Comparison of ENCODE assay signal across 8 cellular contexts in genomic region chr3:126083511-126083912, GRCh38. TPM values are rescaled to one million over a fixed set of nuclear protein-coding genes. Genes with fewer than 3 reads are reported as not detected.
DNase-seq lines count a peak whose midpoint lies in the region; ATAC-seq and TF ChIP-seq lines count a peak whose summit lies in the region.

No MANE protein-coding gene starts in this region.

- peak overlapping the region; percentile 91 for H3K4me3 Mint-ChIP-seq in T-helper 1 cell treated with Interleukin-12 subunit alpha and Interleukin-12 subunit beta and Interleukin-4 antibody, amounts not matched to agents 30 μg/mL and 1 μg/mL, for 36 hours
- H3K4me3 Mint-ChIP-seq in stimulated activated effector memory CD8-positive, alpha-beta T cell treated with anti-CD3 and anti-CD28 coated beads, Interleukin-12 subunit alpha, Interleukin-12 subunit beta, amount 100 ng/mL, for 72 hours, result peak overlapping the region; percentile 90

- TF ChIP-seq POLR2A in lower leg skin (IDR thresholded peaks at IDR 0.05), result no peak

- ATAC-seq in GM21528 (IDR thresholded peaks at IDR 0.05; ENCODE audit: low FRiP score, unreplicated experiment), result peak; percentile 53
- ATAC-seq in stimulated activated effector memory CD8-positive, alpha-beta T cell treated with anti-CD3 and anti-CD28 coated beads, Interleukin-12 subunit alpha, Interleukin-12 subunit beta, amount 100 ng/mL, for 72 hours, result peak; percentile 77

- no peaks in the 10 kb centered on the region for H3K27me3 Mint-ChIP-seq in T-helper 1 cell treated with Interleukin-12 subunit alpha and Interleukin-12 subunit beta and Interleukin-4 antibody, amounts not matched to agents 30 μg/mL and 1 μg/mL, for 36 hours (ENCODE audit: low read depth)

- H3K9me3 Mint-ChIP-seq in T-helper 1 cell treated with Interleukin-12 subunit alpha and Interleukin-12 subunit beta and Interleukin-4 antibody, amounts not matched to agents 30 μg/mL and 1 μg/mL, for 36 hours, result peaks cover 4% of the 10 kb centered on the region
- H3K9me3 Mint-ChIP-seq in stimulated activated effector memory CD8-positive, alpha-beta T cell treated with anti-CD3 and anti-CD28 coated beads, Interleukin-12 subunit alpha, Interleukin-12 subunit beta, amount 100 ng/mL, for 72 hours, result peaks cover 3% of the 10 kb centered on the region

- DNase-seq in G401 (ENCODE audit: low spot score) (peak; percentile 59), HuH-7 (ENCODE audit: low spot score) (peak; percentile 63), choroid plexus epithelial cell (ENCODE audit: low read depth) (peak; percentile 39), lower leg skin (ENCODE audit: low spot score in 2 of 2) (peak; percentile 39 to 89), posterior vena cava (ENCODE audit: low spot score) (no peak)
- peak in 1 of 2 donors; percentile 34 for DNase-seq in stimulated activated effector memory CD8-positive, alpha-beta T cell treated with anti-CD3 and anti-CD28 coated beads, Interleukin-12 subunit alpha, Interleukin-12 subunit beta, amount 100 ng/mL, for 72 hours (ENCODE audit: low spot score in 2 of 2)

- in situ Hi-C loops in G401 (cut with HindIII; ENCODE audit: low sequenced_read_pairs), result no loop called here

- peaks cover 3% of the 10 kb centered on the region for H3K36me3 Mint-ChIP-seq in T-helper 1 cell treated with Interleukin-12 subunit alpha and Interleukin-12 subunit beta and Interleukin-4 antibody, amounts not matched to agents 30 μg/mL and 1 μg/mL, for 36 hours (ENCODE audit: low read depth)
- peaks cover 6% of the 10 kb centered on the region for H3K36me3 Mint-ChIP-seq in stimulated activated effector memory CD8-positive, alpha-beta T cell treated with anti-CD3 and anti-CD28 coated beads, Interleukin-12 subunit alpha, Interleukin-12 subunit beta, amount 100 ng/mL, for 72 hours

- TF ChIP-seq CTCF in choroid plexus epithelial cell (conservative IDR thresholded peaks at IDR 0.05; ENCODE audit: low read depth, low read length) (no peak), lower leg skin (IDR thresholded peaks at IDR 0.05) (no peak)

- peak overlapping the region; percentile 92 for H3K27ac Mint-ChIP-seq in T-helper 1 cell treated with Interleukin-12 subunit alpha and Interleukin-12 subunit beta and Interleukin-4 antibody, amounts not matched to agents 30 μg/mL and 1 μg/mL, for 36 hours
- peak overlapping the region; percentile 95 for H3K27ac Mint-ChIP-seq in stimulated activated effector memory CD8-positive, alpha-beta T cell treated with anti-CD3 and anti-CD28 coated beads, Interleukin-12 subunit alpha, Interleukin-12 subunit beta, amount 100 ng/mL, for 72 hours

- H3K4me1 Mint-ChIP-seq in T-helper 1 cell treated with Interleukin-12 subunit alpha and Interleukin-12 subunit beta and Interleukin-4 antibody, amounts not matched to agents 30 μg/mL and 1 μg/mL, for 36 hours (ENCODE audit: low read depth), result peaks cover 16% of the 10 kb centered on the region
- H3K4me1 Mint-ChIP-seq in stimulated activated effector memory CD8-positive, alpha-beta T cell treated with anti-CD3 and anti-CD28 coated beads, Interleukin-12 subunit alpha, Interleukin-12 subunit beta, amount 100 ng/mL, for 72 hours, result peaks cover 24% of the 10 kb centered on the region

- WGBS in lower leg skin, 2 donors, result 0 to 1% methylated on average over 5 to 29 of the region's 30 CpGs

- peak overlapping the region; percentile 67 for H3K4me3 ChIP-seq in choroid plexus epithelial cell (ENCODE audit: low read depth, low read length)
- peak overlapping the region; percentile 50 for H3K4me3 ChIP-seq in lower leg skin (ENCODE audit: low read depth, poor library complexity, severe bottlenecking)

- intact Hi-C loops in lower leg skin (cut with DNase I; ENCODE audit: low total_unique reads), result no loop called here
- intact Hi-C loops in posterior vena cava (cut with DNase I), result no loop called here

RNA-seq across cellular contexts. Expression of gene SLC41A3, which starts 0.4 kb away (rescaled TPM):
- total RNA-seq in G401 (2014; rRNA removed; shearing (Covaris generic)), result 28.9 and 42.9 TPM in 2 replicates
- 10 to 100 TPM; 31.6 to 41.1 (median 37.3) TPM for total RNA-seq in lower leg skin
- 10 to 100 TPM; 44.7 to 49.0 TPM for total RNA-seq in posterior vena cava
